In the genomic region with DNA sequence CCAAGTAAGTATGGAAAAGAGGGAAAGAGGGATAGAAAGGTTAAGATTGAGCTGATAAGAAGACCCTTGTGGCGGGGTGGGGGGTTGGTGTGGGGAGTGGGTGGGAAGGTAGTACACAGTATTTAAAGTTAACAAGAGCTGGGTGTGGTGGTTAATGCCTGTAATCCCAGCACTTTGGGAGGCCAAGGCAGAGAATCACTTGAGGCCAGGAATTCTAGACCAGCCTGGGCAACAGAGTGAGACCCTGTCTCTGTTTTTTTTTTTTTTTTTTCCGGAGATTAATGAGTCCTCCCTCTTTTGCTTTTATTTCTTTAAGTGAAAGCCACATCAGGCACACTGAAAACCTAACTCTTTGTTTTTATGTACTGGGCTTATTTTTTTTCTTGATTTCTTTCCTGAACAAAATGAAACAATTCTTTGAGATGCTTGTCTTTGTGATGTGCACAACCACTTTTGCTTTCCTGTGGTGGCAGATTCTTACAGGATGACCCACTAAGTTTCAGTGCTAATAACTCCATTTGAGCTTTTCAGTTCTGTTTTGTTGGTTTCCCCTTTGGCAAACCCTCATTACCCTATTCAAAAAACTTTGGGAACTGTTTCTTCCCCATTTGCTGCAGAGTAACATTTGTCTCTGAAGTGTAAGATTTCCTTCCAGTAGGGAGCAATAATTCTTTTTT, we compare ENCODE assay signal across 15 cellular contexts. TPM values are rescaled to one million over a fixed set of nuclear protein-coding genes. Genes with fewer than 3 reads are reported as not detected.
DNase-seq lines count a peak whose midpoint lies in the region; TF ChIP-seq lines count a peak whose summit lies in the region.
"Had no signal": no experiment of that assay in that cellular context is flagged by ENCODE, and none has a peak within 500 bp of the region (broad histone marks: within the 10 kb centered on the region; RNA-seq: fewer than 3 reads in every experiment).

No MANE protein-coding gene starts in this region.

- no peaks in the 10 kb centered on the region for H3K9me3 ChIP-seq in CD8-positive, alpha-beta memory T cell (ENCODE audit: low read length)
- H3K9me3 ChIP-seq in GM23248 (ENCODE audit: low read depth) = no peaks in the 10 kb centered on the region
- H3K9me3 ChIP-seq: pancreas, tibial nerve had no signal

- no peak overlapping the region for H2AFZ ChIP-seq in GM23248

- peak overlapping the region; percentile 21 to 84 (median 43) for H3K4me3 Mint-ChIP-seq in CD8-positive, alpha-beta memory T cell
- peak overlapping the region; percentile 55 for H3K4me3 Mint-ChIP-seq in activated naive CD8-positive, alpha-beta T cell treated with anti-CD3 and anti-CD28 coated beads for 36 hours
- H3K4me3 Mint-ChIP-seq in osteocyte (ENCODE audit: unreplicated experiment) = no peak overlapping the region
- H3K4me3 Mint-ChIP-seq in activated T-helper 2 cell treated with anti-CD3 and anti-CD28 coated beads, Interferon-gamma antibody, Interleukin-2, Interleukin-4, amounts not matched to agents 10 μg/mL and 5 μg/mL and 100 μg/mL, durations not matched to agents 14 hours and 24 hours and 36 hours (ENCODE audit: low read depth) = no peak overlapping the region

- H3K4me1 Mint-ChIP-seq in CD8-positive, alpha-beta memory T cell = peaks cover 77 to 93% (median 89%) of the 10 kb centered on the region in 3 donors
- H3K4me1 Mint-ChIP-seq in activated naive CD8-positive, alpha-beta T cell treated with anti-CD3 and anti-CD28 coated beads for 36 hours = peaks cover 71% of the 10 kb centered on the region
- H3K4me1 Mint-ChIP-seq in osteocyte (ENCODE audit: unreplicated experiment) = peaks cover 63% of the 10 kb centered on the region
- peaks cover 64% of the 10 kb centered on the region for H3K4me1 Mint-ChIP-seq in activated T-helper 2 cell treated with anti-CD3 and anti-CD28 coated beads, Interferon-gamma antibody, Interleukin-2, Interleukin-4, amounts not matched to agents 10 μg/mL and 5 μg/mL and 100 μg/mL, durations not matched to agents 14 hours and 24 hours and 36 hours (ENCODE audit: low read depth)

- no peaks in the 10 kb centered on the region for H3K36me3 Mint-ChIP-seq in CD8-positive, alpha-beta memory T cell
- H3K36me3 Mint-ChIP-seq in activated naive CD8-positive, alpha-beta T cell treated with anti-CD3 and anti-CD28 coated beads for 36 hours = peaks cover 10% of the 10 kb centered on the region
- no peaks in the 10 kb centered on the region for H3K36me3 Mint-ChIP-seq in osteocyte (ENCODE audit: unreplicated experiment)
- peaks cover 3% of the 10 kb centered on the region for H3K36me3 Mint-ChIP-seq in activated T-helper 2 cell treated with anti-CD3 and anti-CD28 coated beads, Interferon-gamma antibody, Interleukin-2, Interleukin-4, amounts not matched to agents 10 μg/mL and 5 μg/mL and 100 μg/mL, durations not matched to agents 14 hours and 24 hours and 36 hours (ENCODE audit: low read depth)
- H3K36me3 Mint-ChIP-seq: IgD-negative memory B cell had no signal

- no peaks in the 10 kb centered on the region for H3K27me3 Mint-ChIP-seq in CD8-positive, alpha-beta memory T cell
- H3K27me3 Mint-ChIP-seq in activated naive CD8-positive, alpha-beta T cell treated with anti-CD3 and anti-CD28 coated beads for 36 hours = no peaks in the 10 kb centered on the region
- no peaks in the 10 kb centered on the region for H3K27me3 Mint-ChIP-seq in osteocyte (ENCODE audit: unreplicated experiment)
- no peaks in the 10 kb centered on the region for H3K27me3 Mint-ChIP-seq in activated T-helper 2 cell treated with anti-CD3 and anti-CD28 coated beads, Interferon-gamma antibody, Interleukin-2, Interleukin-4, amounts not matched to agents 10 μg/mL and 5 μg/mL and 100 μg/mL, durations not matched to agents 14 hours and 24 hours and 36 hours (ENCODE audit: low read depth)
- H3K27me3 Mint-ChIP-seq: IgD-negative memory B cell had no signal

- H3K9ac ChIP-seq in GM23248 = no peak overlapping the region

- H3K79me2 ChIP-seq in GM23248 (ENCODE audit: insufficient read depth) = peaks cover 100% of the 10 kb centered on the region

- H3K36me3 ChIP-seq in CD8-positive, alpha-beta memory T cell (ENCODE audit: insufficient read depth, low read length) = no peaks in the 10 kb centered on the region
- no peaks in the 10 kb centered on the region for H3K36me3 ChIP-seq in GM23248 (ENCODE audit: low read depth)
- H3K36me3 ChIP-seq: pancreas, tibial nerve had no signal

- DNase-seq in CD8-positive, alpha-beta memory T cell = peak in 1 of 5 donors; percentile 49
- DNase-seq in GM23248 (peak; percentile 24), osteocyte (ENCODE audit: extremely low spot score, unreplicated experiment) (no peak), OCI-M2 (lab: John Stamatoyannopoulos, UW; ENCODE audit: unreplicated experiment) (no peak), NCI-H146 treated with DMSO at 0.1 percent for 48 hours (lab: John Stamatoyannopoulos, UW; ENCODE audit: unreplicated experiment) (no peak)
- DNase-seq in activated naive CD8-positive, alpha-beta T cell treated with anti-CD3 and anti-CD28 coated beads for 36 hours = no peak
- no peak for DNase-seq in activated T-helper 2 cell treated with anti-CD3 and anti-CD28 coated beads, Interferon-gamma antibody, Interleukin-2, Interleukin-4, amounts not matched to agents 10 μg/mL and 5 μg/mL and 100 μg/mL, durations not matched to agents 14 hours and 24 hours and 36 hours (ENCODE audit: low spot score)
- DNase-seq: activated CD8-positive, alpha-beta memory T cell treated with anti-CD3 and anti-CD28 coated beads, Interleukin-2, amount 50 U/mL, for 4 hours; cortex of kidney; DMS79 treated with DMSO at 0.1 percent for 48 hours; left colon; NCI-H69; pancreas had no signal

- H3K27me3 ChIP-seq in CD8-positive, alpha-beta memory T cell (ENCODE audit: insufficient read depth, low read length, poor library complexity, severe bottlenecking) = no peaks in the 10 kb centered on the region
- H3K27me3 ChIP-seq in GM23248 (replicated peaks; ENCODE audit: insufficient read depth) = no peaks in the 10 kb centered on the region
- H3K27me3 ChIP-seq: pancreas, tibial nerve had no signal

- H4K20me1 ChIP-seq in GM23248 (ENCODE audit: insufficient read depth) = peaks cover 17% of the 10 kb centered on the region

- 64 to 80% methylated on average over 2 of the region's 2 CpGs for WGBS in GM23248 (ENCODE audit: low coverage in 1 of 2, low lambda C conversion rate in 2 of 2, missing lambda C conversion rate in 2 of 2), 2 experiments

- peaks cover 64% of the 10 kb centered on the region for H3K4me1 ChIP-seq in CD8-positive, alpha-beta memory T cell (ENCODE audit: insufficient read depth, low read length)
- peaks cover 41% of the 10 kb centered on the region for H3K4me1 ChIP-seq in GM23248 (ENCODE audit: insufficient read depth)

- intact Hi-C loops in activated T-helper 2 cell treated with anti-CD3 and anti-CD28 coated beads, Interferon-gamma antibody, Interleukin-2, Interleukin-4, amounts not matched to agents 10 μg/mL and 5 μg/mL and 100 μg/mL, durations not matched to agents 14 hours and 24 hours and 36 hours (cut with micrococcal nuclease) = no loop called here

- TF ChIP-seq CTCF in osteocyte (IDR thresholded peaks at IDR 0.05) = no peak

- peak overlapping the region; percentile 47 to 88 (median 74) for H3K27ac Mint-ChIP-seq in CD8-positive, alpha-beta memory T cell
- peak overlapping the region; percentile 69 for H3K27ac Mint-ChIP-seq in activated naive CD8-positive, alpha-beta T cell treated with anti-CD3 and anti-CD28 coated beads for 36 hours
- H3K27ac Mint-ChIP-seq in osteocyte (ENCODE audit: unreplicated experiment) = peak overlapping the region; percentile 47
- H3K27ac Mint-ChIP-seq in activated T-helper 2 cell treated with anti-CD3 and anti-CD28 coated beads, Interferon-gamma antibody, Interleukin-2, Interleukin-4, amounts not matched to agents 10 μg/mL and 5 μg/mL and 100 μg/mL, durations not matched to agents 14 hours and 24 hours and 36 hours = no peak overlapping the region

- CTCF ChIA-PET in CD8-positive, alpha-beta memory T cell (lab: Charles Lee) = interaction anchor here (0.7 to 1.4 kb wide), 5 partner anchors 9 to 231 kb away, joined by 3 to 5 read pairs (median 4); no protein-coding TSS in a partner anchor

- no peaks in the 10 kb centered on the region for H3K9me2 ChIP-seq in GM23248 (ENCODE audit: insufficient read depth)

- H3K9me3 Mint-ChIP-seq in CD8-positive, alpha-beta memory T cell = no peaks in the 10 kb centered on the region
- no peaks in the 10 kb centered on the region for H3K9me3 Mint-ChIP-seq in activated naive CD8-positive, alpha-beta T cell treated with anti-CD3 and anti-CD28 coated beads for 36 hours
- H3K9me3 Mint-ChIP-seq in osteocyte (ENCODE audit: unreplicated experiment) = no peaks in the 10 kb centered on the region
- H3K9me3 Mint-ChIP-seq in activated T-helper 2 cell treated with anti-CD3 and anti-CD28 coated beads, Interferon-gamma antibody, Interleukin-2, Interleukin-4, amounts not matched to agents 10 μg/mL and 5 μg/mL and 100 μg/mL, durations not matched to agents 14 hours and 24 hours and 36 hours = no peaks in the 10 kb centered on the region
- H3K9me3 Mint-ChIP-seq: IgD-negative memory B cell had no signal

- H3F3A ChIP-seq in GM23248 (ENCODE audit: insufficient read depth) = 0 out of 2 replicates have a peak, but pooled peaks cover 6% of the 10 kb centered on the region

- POLR2A ChIA-PET in CD8-positive, alpha-beta memory T cell (lab: Charles Lee) = interaction anchor here (0.7 kb wide), 2 partner anchors 9 to 65 kb away, joined by 5 to 8 read pairs; no protein-coding TSS in a partner anchor

- in situ Hi-C loops in GM23248 (cut with MboI) = no loop called here

- H3K4me2 ChIP-seq in GM23248 (ENCODE audit: unreplicated experiment) = no peak overlapping the region

- H3K27ac ChIP-seq in CD8-positive, alpha-beta memory T cell (ENCODE audit: low read depth, low read length) = no peak overlapping the region
- no peak overlapping the region for H3K27ac ChIP-seq in GM23248
- H3K27ac ChIP-seq: pancreas had no signal

- peak overlapping the region; percentile 13 for H3K4me3 ChIP-seq in CD8-positive, alpha-beta memory T cell (ENCODE audit: low read length)
- H3K4me3 ChIP-seq in GM23248 = no peak overlapping the region
- H3K4me3 ChIP-seq: pancreas, tibial nerve had no signal

RNA-seq across cellular contexts. Expression of gene WNK1, which starts 54.8 kb away (rescaled TPM):
- total RNA-seq in CD8-positive, alpha-beta memory T cell = 100 to 1,000 TPM; 174 to 176 TPM
- polyA plus RNA-seq in CD8-positive, alpha-beta memory T cell = 47.4 TPM
- total RNA-seq in GM23248 (2014; rRNA removed; shearing (Covaris generic)) = 41.5 and 55.6 TPM in 2 replicates
- polyA plus RNA-seq in GM23248 (2016; fragmentation: Nextera tagmentation; extraction: Ambion mirVana) = 47.2 and 51.6 TPM in 2 replicates
- total RNA-seq in activated naive CD8-positive, alpha-beta T cell treated with anti-CD3 and anti-CD28 coated beads for 36 hours = 100 to 1,000 TPM; 117 to 118 TPM
- 186 and 188 TPM in 2 replicates for total RNA-seq in osteocyte
- total RNA-seq in activated T-helper 2 cell treated with anti-CD3 and anti-CD28 coated beads, Interferon-gamma antibody, Interleukin-2, Interleukin-4, amounts not matched to agents 10 μg/mL and 5 μg/mL and 100 μg/mL, durations not matched to agents 14 hours and 24 hours and 36 hours = 146 and 157 TPM in 2 replicates

Comparison
In these comparisons a context has a peak if more than half of its experiments do, and no peak if none do; other contexts are left out.
1. H3K4me3 Mint-ChIP-seq: peak in CD8-positive, alpha-beta memory T cell (7 of 7) and activated naive CD8-positive, alpha-beta T cell treated with anti-CD3 and anti-CD28 coated beads for 36 hours (single experiment); none in osteocyte (single experiment) and activated T-helper 2 cell treated with anti-CD3 and anti-CD28 coated beads, Interferon-gamma antibody, Interleukin-2, Interleukin-4, amounts not matched to agents 10 μg/mL and 5 μg/mL and 100 μg/mL, durations not matched to agents 14 hours and 24 hours and 36 hours (single experiment).